In genomic region chr9:77276799-77277198, GRCh38 we compare ENCODE assay signal across 20 cellular contexts.
DNase-seq lines count a peak whose midpoint lies in the region; ATAC-seq and TF ChIP-seq lines count a peak whose summit lies in the region.
"Had no signal": no experiment of that assay in that cellular context is flagged by ENCODE, and none has a peak within 500 bp of the region (broad histone marks: within the 10 kb centered on the region; RNA-seq: fewer than 3 reads in every experiment).

No MANE protein-coding gene starts in this region.

- ATAC-seq in GM23338 = peak; percentile 56
- ATAC-seq: T-cell had no signal

- no peaks in the 10 kb centered on the region for H3K27me3 ChIP-seq in GM23338 (ENCODE audit: insufficient read depth)
- no peaks in the 10 kb centered on the region for H3K27me3 ChIP-seq in endodermal cell (ENCODE audit: control insufficient read depth, insufficient read depth, low read length, poor library complexity, severe bottlenecking)
- H3K27me3 ChIP-seq in dorsolateral prefrontal cortex = no peaks in the 10 kb centered on the region
- H3K27me3 ChIP-seq in MG63 = no peaks in the 10 kb centered on the region
- H3K27me3 ChIP-seq: BLaER1, SJCRH30 had no signal

- no peak overlapping the region for H2AFZ ChIP-seq in GM23338

- H3K9me3 ChIP-seq in endodermal cell (ENCODE audit: control insufficient read depth, low read length) = no peaks in the 10 kb centered on the region
- H3K9me3 ChIP-seq in MG63 = no peaks in the 10 kb centered on the region
- H3K9me3 ChIP-seq: BLaER1, Caco-2, SJCRH30 had no signal

- H3K27ac Mint-ChIP-seq in GM23338 (peak overlapping the region; percentile 37; the same call in 1 of the 2 replicates), endodermal cell (peak overlapping the region; percentile 24), mesothelial cell of epicardium (no peak overlapping the region)
- H3K27ac Mint-ChIP-seq: CD4-positive, alpha-beta memory T cell; HFFc6; T-cell had no signal

- H3K9me2 ChIP-seq in GM23338 (ENCODE audit: insufficient read depth) = no peaks in the 10 kb centered on the region

- 81% methylated on average over 3 of the region's 3 CpGs; no CpG with 5 or more reads in 1 of the 2 experiments for WGBS in endodermal cell (ENCODE audit: insufficient coverage in 1 of 2, insufficient read length in 1 of 2), 2 experiments

- no peak overlapping the region; the same call in 1 of the 2 replicates for H3K27ac ChIP-seq in C4-2B
- H3K27ac ChIP-seq in GM23338 (ENCODE audit: low read depth) = no peak overlapping the region
- no peak overlapping the region for H3K27ac ChIP-seq in endodermal cell (ENCODE audit: low read depth, low read length)
- H3K27ac ChIP-seq in dorsolateral prefrontal cortex = no peak overlapping the region
- H3K27ac ChIP-seq: BLaER1, SJCRH30 had no signal

- no peaks in the 10 kb centered on the region for H4K20me1 ChIP-seq in GM23338 (replicated peaks; ENCODE audit: insufficient read depth)
- H4K20me1 ChIP-seq: BLaER1 had no signal

- H3K36me3 Mint-ChIP-seq in GM23338 (ENCODE audit: low read depth) (peaks cover 8% of the 10 kb centered on the region; the same call in 1 of the 3 replicates), endodermal cell (ENCODE audit: low read depth) (peaks cover 20% of the 10 kb centered on the region), mesothelial cell of epicardium (peaks cover 13% of the 10 kb centered on the region)

- intact Hi-C loops in dorsolateral prefrontal cortex (cut with DNase I) = no loop called here

- H3K4me3 ChIP-seq in GM23338 (no peak overlapping the region), endodermal cell (ENCODE audit: low read length) (no peak overlapping the region), dorsolateral prefrontal cortex (no peak overlapping the region), MG63 (no peak overlapping the region)
- H3K4me3 ChIP-seq: BLaER1, SJCRH30 had no signal

- H3K4me2 ChIP-seq in GM23338 = no peak overlapping the region
- H3K4me2 ChIP-seq: BLaER1 had no signal

- H3K4me1 Mint-ChIP-seq in GM23338 = peaks cover 22% of the 10 kb centered on the region
- H3K4me1 Mint-ChIP-seq in endodermal cell = peaks cover 5% of the 10 kb centered on the region
- no peaks in the 10 kb centered on the region for H3K4me1 Mint-ChIP-seq in mesothelial cell of epicardium
- H3K4me1 Mint-ChIP-seq: T-cell had no signal

- H3K4me1 ChIP-seq in GM23338 (ENCODE audit: insufficient read depth) (peaks cover 44% of the 10 kb centered on the region), endodermal cell (ENCODE audit: control insufficient read depth, insufficient read depth, low read length) (peaks cover 3% of the 10 kb centered on the region)
- H3K4me1 ChIP-seq: BLaER1, Caco-2, SJCRH30 had no signal

- H3K9ac ChIP-seq in endodermal cell (ENCODE audit: extremely low read depth, low read length, poor library complexity, severe bottlenecking) = no peak overlapping the region
- H3K9ac ChIP-seq: BLaER1 had no signal

- H3K79me2 ChIP-seq in GM23338 (replicated peaks; ENCODE audit: insufficient read depth) = no peaks in the 10 kb centered on the region

- no peaks in the 10 kb centered on the region for H3K36me3 ChIP-seq in GM23338 (ENCODE audit: insufficient read depth)
- no peaks in the 10 kb centered on the region for H3K36me3 ChIP-seq in endodermal cell (ENCODE audit: control insufficient read depth, insufficient read depth, low read length)
- no peaks in the 10 kb centered on the region; the same call in 1 of the 2 replicates for H3K36me3 ChIP-seq in MG63
- H3K36me3 ChIP-seq: SJCRH30 had no signal

- H3K4me3 Mint-ChIP-seq in GM23338 (no peak overlapping the region), endodermal cell (no peak overlapping the region), mesothelial cell of epicardium (no peak overlapping the region)
- H3K4me3 Mint-ChIP-seq: CD4-positive, alpha-beta memory T cell; HFFc6; T-cell had no signal

- DNase-seq in GM23338 (ENCODE audit: low spot score) (peak; percentile 51), NCI-H69 (lab: John Stamatoyannopoulos, UW) (peak; percentile 20), endodermal cell (no peak), mesothelial cell of epicardium (ENCODE audit: low spot score in 2 of 2, unreplicated experiment in 2 of 2) (no peak), pons (ENCODE audit: low spot score) (no peak), dorsolateral prefrontal cortex (no peak), MG63 (no peak)
- DNase-seq: Caco-2; CD4-positive, alpha-beta memory T cell; DND-41; HFFc6; Karpas-422; NCI-H1048; NCI-H1417 treated with DMSO at 0.1 percent for 48 hours; NCI-H1930; NK-92 treated with Interleukin-12 subunit alpha and Interleukin-12 subunit beta, amount 100 ng/mL, for 24 hours; SJCRH30; T-cell had no signal

- H3K9me3 Mint-ChIP-seq in GM23338 (no peaks in the 10 kb centered on the region; the same call in 2 of the 3 replicates), endodermal cell (no peaks in the 10 kb centered on the region), mesothelial cell of epicardium (no peaks in the 10 kb centered on the region)
- H3K9me3 Mint-ChIP-seq: CD4-positive, alpha-beta memory T cell; HFFc6; T-cell had no signal

- H3K27me3 Mint-ChIP-seq in GM23338 (ENCODE audit: insufficient read depth, low read depth, poor library complexity) = peaks cover 3% of the 10 kb centered on the region
- H3K27me3 Mint-ChIP-seq in endodermal cell (ENCODE audit: insufficient read depth) = no peaks in the 10 kb centered on the region
- H3K27me3 Mint-ChIP-seq in mesothelial cell of epicardium (ENCODE audit: low read depth) = no peaks in the 10 kb centered on the region
- H3K27me3 Mint-ChIP-seq: CD4-positive, alpha-beta memory T cell; T-cell had no signal

- TF ChIP-seq CTCF in C4-2B (conservative IDR thresholded peaks at IDR 0.05) = peak; percentile 32
- peak; percentile 41 to 61 for TF ChIP-seq CTCF in GM23338 (conservative IDR thresholded peaks at IDR 0.05; ENCODE audit: low read depth in 2 of 2)
- TF ChIP-seq CTCF in endodermal cell (conservative IDR thresholded peaks at IDR 0.05) = peak; percentile 47
- TF ChIP-seq CTCF in mesothelial cell of epicardium (IDR thresholded peaks at IDR 0.05; ENCODE audit: unreplicated experiment) = no peak
- TF ChIP-seq CTCF in dorsolateral prefrontal cortex (IDR thresholded peaks at IDR 0.05 in 54 of 56, conservative IDR thresholded peaks at IDR 0.05 in 2 of 56; ENCODE audit: low read depth in 1 of 56, partially characterized antibody in 56 of 56) = no peak

- no peaks in the 10 kb centered on the region for H3F3A ChIP-seq in GM23338 (replicated peaks; ENCODE audit: low read depth)

TF ChIP-seq in GM23338, 12 proteins besides CTCF, POLR2A, EP300 and RAD21 (continues in another document):
- no peak for TF ChIP-seq ZNF331 (CRISPR knock-in tag; IDR thresholded peaks at IDR 0.05; ENCODE audit: low read depth)
- no peak for TF ChIP-seq JUNB (IDR thresholded peaks at IDR 0.05; ENCODE audit: unreplicated experiment)
- no peak for TF ChIP-seq ETS1 (IDR thresholded peaks at IDR 0.05)
- TF ChIP-seq POLR2AphosphoS5 (IDR thresholded peaks at IDR 0.05; ENCODE audit: low read depth) = no peak
- TF ChIP-seq REST (IDR thresholded peaks at IDR 0.05; ENCODE audit: unreplicated experiment) = no peak
- no peak for TF ChIP-seq NANOG (IDR thresholded peaks at IDR 0.05; ENCODE audit: borderline replicate concordance)
- TF ChIP-seq EZH2 (IDR thresholded peaks at IDR 0.05; ENCODE audit: low read depth, unreplicated experiment) = no peak
- no peak for TF ChIP-seq EZH2phosphoT487 (IDR thresholded peaks at IDR 0.05; ENCODE audit: unreplicated experiment)
- no peak for TF ChIP-seq STAT1 (IDR thresholded peaks at IDR 0.05; ENCODE audit: unreplicated experiment)

Comparison
In these comparisons a context has a peak if more than half of its experiments do, and no peak if none do; other contexts are left out.
1. CTCF ChIP-seq: peak in C4-2B (single experiment), GM23338 (2 of 2) and endodermal cell (single experiment); none in mesothelial cell of epicardium (single experiment) and dorsolateral prefrontal cortex (0 of 56).
2. DNase-seq: peak in GM23338 (single experiment) and NCI-H69 (single experiment); none in endodermal cell (single experiment), mesothelial cell of epicardium (0 of 2), pons (single experiment), dorsolateral prefrontal cortex (0 of 10) and MG63 (single experiment).